1 cellular context compared by ENCODE assay signal in the genomic region with DNA sequence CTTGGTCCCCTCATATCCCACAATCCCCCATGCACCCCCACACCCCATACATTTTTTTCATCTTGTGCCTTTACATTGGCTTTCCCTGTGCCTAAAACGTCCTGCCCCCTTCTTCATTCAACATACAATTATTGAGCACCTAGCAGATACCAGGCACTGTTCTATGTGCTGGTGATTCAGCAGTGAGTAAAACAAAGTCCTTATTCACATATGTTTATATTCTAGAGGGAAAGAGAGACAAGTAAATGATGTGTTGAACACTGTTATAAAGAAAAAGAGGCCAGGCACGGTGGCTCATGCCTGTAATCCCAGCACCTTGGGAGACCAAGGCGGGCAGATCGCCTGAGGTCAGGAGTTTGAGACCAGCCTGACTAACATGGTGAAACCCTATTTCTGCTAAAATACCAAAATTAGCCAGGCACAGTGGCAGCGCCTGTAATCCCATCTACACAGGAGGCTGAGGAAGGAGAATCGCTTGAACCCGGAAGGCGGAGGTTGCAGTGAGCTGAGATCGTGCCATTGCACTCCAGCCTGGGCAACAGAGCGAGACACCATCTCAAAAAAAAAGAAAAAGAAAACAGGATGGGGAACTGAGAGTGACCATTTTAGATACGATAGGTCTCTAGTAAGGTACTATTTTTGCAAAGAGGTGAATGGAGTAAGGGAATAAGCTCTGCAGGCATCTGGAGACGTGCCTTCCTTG.
A peak's percentile ranks its signal among the peaks of the same experiment; 100 is the strongest.
TF ChIP-seq lines count a peak whose summit lies in the region.

No MANE protein-coding gene starts in this region.

TF ChIP-seq in GM12878, 131 proteins besides CTCF, POLR2A, EP300 and RAD21 (continues in another document):
- peak; percentile 82 for TF ChIP-seq IKZF1 (conservative IDR thresholded peaks at IDR 0.05)
- peak; percentile 85 for TF ChIP-seq SPI1 (IDR thresholded peaks at IDR 0.05; ENCODE audit: borderline replicate concordance, insufficient read depth, low read depth, low read length)
- TF ChIP-seq SMARCA5 (IDR thresholded peaks at IDR 0.05), result peak; percentile 91
- TF ChIP-seq CREM (IDR thresholded peaks at IDR 0.05; ENCODE audit: low read depth), result peak; percentile 63; the same call in 1 of the 2 replicates
- peak; percentile 51 to 58; a peak in 2 of 4 replicates for TF ChIP-seq BHLHE40 (IDR thresholded peaks at IDR 0.05; ENCODE audit: borderline replicate concordance in 1 of 2, low read depth in 2 of 2, low read length in 1 of 2)
- TF ChIP-seq BMI1 (IDR thresholded peaks at IDR 0.05; ENCODE audit: borderline replicate concordance), result peak; percentile 11; the same call in 1 of the 2 replicates
- TF ChIP-seq, protein P1, sequence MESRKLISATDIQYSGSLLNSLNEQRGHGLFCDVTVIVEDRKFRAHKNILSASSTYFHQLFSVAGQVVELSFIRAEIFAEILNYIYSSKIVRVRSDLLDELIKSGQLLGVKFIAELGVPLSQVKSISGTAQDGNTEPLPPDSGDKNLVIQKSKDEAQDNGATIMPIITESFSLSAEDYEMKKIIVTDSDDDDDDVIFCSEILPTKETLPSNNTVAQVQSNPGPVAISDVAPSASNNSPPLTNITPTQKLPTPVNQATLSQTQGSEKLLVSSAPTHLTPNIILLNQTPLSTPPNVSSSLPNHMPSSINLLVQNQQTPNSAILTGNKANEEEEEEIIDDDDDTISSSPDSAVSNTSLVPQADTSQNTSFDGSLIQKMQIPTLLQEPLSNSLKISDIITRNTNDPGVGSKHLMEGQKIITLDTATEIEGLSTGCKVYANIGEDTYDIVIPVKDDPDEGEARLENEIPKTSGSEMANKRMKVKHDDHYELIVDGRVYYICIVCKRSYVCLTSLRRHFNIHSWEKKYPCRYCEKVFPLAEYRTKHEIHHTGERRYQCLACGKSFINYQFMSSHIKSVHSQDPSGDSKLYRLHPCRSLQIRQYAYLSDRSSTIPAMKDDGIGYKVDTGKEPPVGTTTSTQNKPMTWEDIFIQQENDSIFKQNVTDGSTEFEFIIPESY (IDR thresholded peaks at IDR 0.05), result no peak
- TF ChIP-seq SRF (IDR thresholded peaks at IDR 0.05; ENCODE audit: low read depth in 2 of 2, low read length in 2 of 2), result no peak
- peak; percentile 85 for TF ChIP-seq ZNF384 (IDR thresholded peaks at IDR 0.05; ENCODE audit: borderline replicate concordance, low read depth, low read length)
- TF ChIP-seq, protein P2, sequence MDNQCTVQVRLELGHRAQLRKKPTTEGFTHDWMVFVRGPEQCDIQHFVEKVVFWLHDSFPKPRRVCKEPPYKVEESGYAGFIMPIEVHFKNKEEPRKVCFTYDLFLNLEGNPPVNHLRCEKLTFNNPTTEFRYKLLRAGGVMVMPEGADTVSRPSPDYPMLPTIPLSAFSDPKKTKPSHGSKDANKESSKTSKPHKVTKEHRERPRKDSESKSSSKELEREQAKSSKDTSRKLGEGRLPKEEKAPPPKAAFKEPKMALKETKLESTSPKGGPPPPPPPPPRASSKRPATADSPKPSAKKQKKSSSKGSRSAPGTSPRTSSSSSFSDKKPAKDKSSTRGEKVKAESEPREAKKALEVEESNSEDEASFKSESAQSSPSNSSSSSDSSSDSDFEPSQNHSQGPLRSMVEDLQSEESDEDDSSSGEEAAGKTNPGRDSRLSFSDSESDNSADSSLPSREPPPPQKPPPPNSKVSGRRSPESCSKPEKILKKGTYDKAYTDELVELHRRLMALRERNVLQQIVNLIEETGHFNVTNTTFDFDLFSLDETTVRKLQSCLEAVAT (IDR thresholded peaks at IDR 0.05), result peak; percentile 84; the same call in 1 of the 2 replicates
- TF ChIP-seq, protein P3, sequence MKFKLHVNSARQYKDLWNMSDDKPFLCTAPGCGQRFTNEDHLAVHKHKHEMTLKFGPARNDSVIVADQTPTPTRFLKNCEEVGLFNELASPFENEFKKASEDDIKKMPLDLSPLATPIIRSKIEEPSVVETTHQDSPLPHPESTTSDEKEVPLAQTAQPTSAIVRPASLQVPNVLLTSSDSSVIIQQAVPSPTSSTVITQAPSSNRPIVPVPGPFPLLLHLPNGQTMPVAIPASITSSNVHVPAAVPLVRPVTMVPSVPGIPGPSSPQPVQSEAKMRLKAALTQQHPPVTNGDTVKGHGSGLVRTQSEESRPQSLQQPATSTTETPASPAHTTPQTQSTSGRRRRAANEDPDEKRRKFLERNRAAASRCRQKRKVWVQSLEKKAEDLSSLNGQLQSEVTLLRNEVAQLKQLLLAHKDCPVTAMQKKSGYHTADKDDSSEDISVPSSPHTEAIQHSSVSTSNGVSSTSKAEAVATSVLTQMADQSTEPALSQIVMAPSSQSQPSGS (IDR thresholded peaks at IDR 0.05; ENCODE audit: low read length), result peak; percentile 53; the same call in 1 of the 2 replicates
- peak; percentile 92 for TF ChIP-seq PAX5 (IDR thresholded peaks at IDR 0.05; ENCODE audit: borderline replicate concordance, low read depth, low read length)
- TF ChIP-seq POLR2AphosphoS5 (IDR thresholded peaks at IDR 0.05; ENCODE audit: low read length), result no peak; the same call in 1 of the 2 replicates
- peak; percentile 96 for TF ChIP-seq ZNF217 (IDR thresholded peaks at IDR 0.05)
- TF ChIP-seq SREBF2 (IDR thresholded peaks at IDR 0.05; ENCODE audit: low read length), result no peak
- TF ChIP-seq HDAC2 (IDR thresholded peaks at IDR 0.05), result no peak
- TF ChIP-seq MEF2B (IDR thresholded peaks at IDR 0.05; ENCODE audit: partially characterized antibody, poor library complexity, severe bottlenecking), result peak; percentile 80
- TF ChIP-seq PBX3 (IDR thresholded peaks at IDR 0.05; ENCODE audit: insufficient replicate concordance, low read depth, low read length), result no peak
- peak; percentile 73 to 74; a peak in 3 of 4 replicates for TF ChIP-seq IKZF2 (IDR thresholded peaks at IDR 0.05)
- TF ChIP-seq CEBPB (IDR thresholded peaks at IDR 0.05; ENCODE audit: borderline replicate concordance in 1 of 2, low read depth in 2 of 2, low read length in 2 of 2), result no peak
- TF ChIP-seq POU2F2 (IDR thresholded peaks at IDR 0.05; ENCODE audit: borderline replicate concordance, low read depth, low read length), result 0 out of 3 replicates have a peak, but pooled peaks have one; percentile 9
- TF ChIP-seq TCF7 (IDR thresholded peaks at IDR 0.05; ENCODE audit: borderline replicate concordance), result peak; percentile 23
- no peak for TF ChIP-seq CUX1 (IDR thresholded peaks at IDR 0.05; ENCODE audit: insufficient replicate concordance, low read depth, low read length)
- peak; percentile 68; the same call in 1 of the 2 replicates for TF ChIP-seq MEF2A (IDR thresholded peaks at IDR 0.05; ENCODE audit: insufficient read depth, low read depth, low read length)
- TF ChIP-seq, protein P4, sequence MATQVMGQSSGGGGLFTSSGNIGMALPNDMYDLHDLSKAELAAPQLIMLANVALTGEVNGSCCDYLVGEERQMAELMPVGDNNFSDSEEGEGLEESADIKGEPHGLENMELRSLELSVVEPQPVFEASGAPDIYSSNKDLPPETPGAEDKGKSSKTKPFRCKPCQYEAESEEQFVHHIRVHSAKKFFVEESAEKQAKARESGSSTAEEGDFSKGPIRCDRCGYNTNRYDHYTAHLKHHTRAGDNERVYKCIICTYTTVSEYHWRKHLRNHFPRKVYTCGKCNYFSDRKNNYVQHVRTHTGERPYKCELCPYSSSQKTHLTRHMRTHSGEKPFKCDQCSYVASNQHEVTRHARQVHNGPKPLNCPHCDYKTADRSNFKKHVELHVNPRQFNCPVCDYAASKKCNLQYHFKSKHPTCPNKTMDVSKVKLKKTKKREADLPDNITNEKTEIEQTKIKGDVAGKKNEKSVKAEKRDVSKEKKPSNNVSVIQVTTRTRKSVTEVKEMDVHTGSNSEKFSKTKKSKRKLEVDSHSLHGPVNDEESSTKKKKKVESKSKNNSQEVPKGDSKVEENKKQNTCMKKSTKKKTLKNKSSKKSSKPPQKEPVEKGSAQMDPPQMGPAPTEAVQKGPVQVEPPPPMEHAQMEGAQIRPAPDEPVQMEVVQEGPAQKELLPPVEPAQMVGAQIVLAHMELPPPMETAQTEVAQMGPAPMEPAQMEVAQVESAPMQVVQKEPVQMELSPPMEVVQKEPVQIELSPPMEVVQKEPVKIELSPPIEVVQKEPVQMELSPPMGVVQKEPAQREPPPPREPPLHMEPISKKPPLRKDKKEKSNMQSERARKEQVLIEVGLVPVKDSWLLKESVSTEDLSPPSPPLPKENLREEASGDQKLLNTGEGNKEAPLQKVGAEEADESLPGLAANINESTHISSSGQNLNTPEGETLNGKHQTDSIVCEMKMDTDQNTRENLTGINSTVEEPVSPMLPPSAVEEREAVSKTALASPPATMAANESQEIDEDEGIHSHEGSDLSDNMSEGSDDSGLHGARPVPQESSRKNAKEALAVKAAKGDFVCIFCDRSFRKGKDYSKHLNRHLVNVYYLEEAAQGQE (IDR thresholded peaks at IDR 0.05; ENCODE audit: low read depth, low read length), result no peak
- peak; percentile 13 for TF ChIP-seq SP1 (IDR thresholded peaks at IDR 0.05; ENCODE audit: low read depth, low read length)
- peak; percentile 45 for TF ChIP-seq E4F1 (IDR thresholded peaks at IDR 0.05; ENCODE audit: borderline replicate concordance, partially characterized antibody)
- no peak for TF ChIP-seq ZBTB11 (CRISPR knock-in tag; IDR thresholded peaks at IDR 0.05)
- peak; percentile 80; the same call in 1 of the 2 replicates for TF ChIP-seq CBX5 (IDR thresholded peaks at IDR 0.05; ENCODE audit: low read depth)
